Comparison of ENCODE assay signal across 28 cellular contexts in genomic region chrY:16097325-16097724, GRCh38.
"Had no signal": no experiment of that assay in that cellular context is flagged by ENCODE, and none has a peak within 500 bp of the region (broad histone marks: within the 10 kb centered on the region; RNA-seq: fewer than 3 reads in every experiment).

No MANE protein-coding gene starts in this region.

- H3K4me3 ChIP-seq: ascending aorta, cardiac muscle cell had no signal

- H3K9me3 ChIP-seq: ascending aorta had no signal

- H3K27me3 ChIP-seq: ascending aorta, cardiac muscle cell had no signal

- H3K4me1 ChIP-seq: ascending aorta had no signal

- H3K36me3 ChIP-seq: ascending aorta, cardiac muscle cell had no signal

- H3K27ac ChIP-seq: ascending aorta, cardiac muscle cell, VCaP had no signal

- ATAC-seq: activated CD8-positive, alpha-beta T cell treated with anti-CD3 and anti-CD28 coated beads for 36 hours; activated naive CD8-positive, alpha-beta T cell treated with anti-CD3 and anti-CD28 coated beads, Interleukin-2, amount 50 U/mL, for 24 hours had no signal

- DNase-seq: activated B cell treated with CpG ODN at 0.5 μM for 24 hours; activated CD4-positive, alpha-beta memory T cell treated with anti-CD3 and anti-CD28 coated beads for 36 hours; activated CD4-positive, alpha-beta T cell treated with anti-CD3 and anti-CD28 coated beads for 4 hours; activated CD4-positive, alpha-beta T cell treated with anti-CD3 and anti-CD28 coated beads, Interleukin-2, amount 10 ng/mL, durations not matched to agents 24 days and 14 days; activated CD4-positive, alpha-beta T cell treated with anti-CD3 and anti-CD28 coated beads, Interleukin-2, amount 50 U/mL, for 1 hour; activated CD4-positive, alpha-beta T cell treated with anti-CD3 and anti-CD28 coated beads, Interleukin-2, amount 50 U/mL, for 4 hours; activated CD4-positive, CD25-positive, alpha-beta regulatory T cell treated with anti-CD3 and anti-CD28 coated beads, Interleukin-2, amount 50 U/mL, for 72 hours; activated CD8-positive, alpha-beta memory T cell treated with anti-CD3 and anti-CD28 coated beads, Interleukin-2, amount 50 U/mL, for 4 hours; activated CD8-positive, alpha-beta T cell treated with anti-CD3 and anti-CD28 coated beads for 36 hours; activated effector memory CD4-positive, alpha-beta T cell treated with Interleukin-2 at 50 U/mL for 16 hours; activated gamma-delta T cell; activated naive CD4-positive, alpha-beta T cell treated with anti-CD3 and anti-CD28 coated beads, Interleukin-2, amount 10 ng/mL, durations not matched to agents 7 days and 5 days; activated naive CD4-positive, alpha-beta T cell treated with Interleukin-2 at 50 U/mL for 16 hours; activated naive CD8-positive, alpha-beta T cell treated with anti-CD3 and anti-CD28 coated beads, Interleukin-2, amount 10 ng/mL, durations not matched to agents 7 days and 5 days; activated naive CD8-positive, alpha-beta T cell treated with anti-CD3 and anti-CD28 coated beads, Interleukin-2, amount 50 U/mL, for 24 hours; activated T-cell treated with anti-CD3 and anti-CD28 coated beads for 4 hours; activated T-cell treated with anti-CD3 and anti-CD28 coated beads, Interleukin-2, amount 50 U/mL, for 24 hours; activated T-cell treated with anti-CD3 and anti-CD28 coated beads, Interleukin-2, amount 50 U/mL, for 48 hours; amygdala; anterior cingulate cortex; caudate nucleus; cerebellar nuclear complex; T-helper 1 cell; T-helper 2 cell; T-helper 9 cell had no signal
